10 cellular contexts compared by ENCODE assay signal in the genomic region with DNA sequence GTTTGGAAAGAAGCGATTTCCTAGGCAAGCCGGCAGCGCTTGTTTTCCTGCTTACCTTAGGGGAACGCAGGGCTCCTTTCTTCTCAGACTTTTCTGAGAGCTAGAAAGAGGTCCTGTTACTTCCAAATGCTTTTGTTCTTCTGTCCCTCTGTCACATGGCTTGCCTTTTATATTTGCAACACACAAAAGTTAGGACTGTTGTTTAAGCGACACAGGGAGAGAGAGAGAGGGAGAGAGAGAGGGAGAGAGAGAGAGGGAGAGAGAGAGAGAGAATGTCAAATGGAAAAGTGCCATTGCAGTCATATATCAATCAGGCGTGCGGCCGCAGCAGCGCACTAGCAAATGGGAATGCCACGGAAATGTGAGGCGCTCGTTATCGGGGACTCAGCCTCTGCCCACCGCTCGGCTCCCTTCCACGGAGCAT. TPM values are rescaled to one million over a fixed set of nuclear protein-coding genes. Genes with fewer than 3 reads are reported as not detected.
A peak's percentile ranks its signal among the peaks of the same experiment; 100 is the strongest.
DNase-seq lines count a peak whose midpoint lies in the region; ATAC-seq and TF ChIP-seq lines count a peak whose summit lies in the region.
"Had no signal": no experiment of that assay in that cellular context is flagged by ENCODE, and none has a peak within 500 bp of the region (broad histone marks: within the 10 kb centered on the region; RNA-seq: fewer than 3 reads in every experiment).

Gene NDP, minus strand, starts transcription at position 142 of the 424 bp plus-strand sequence. CDS start 14,745 bp downstream, outside the sequence.

- peaks cover 2% of the 10 kb centered on the region for H3K4me1 Mint-ChIP-seq in T-helper 1 cell treated with Interleukin-12 subunit alpha and Interleukin-12 subunit beta and Interleukin-4 antibody, amounts not matched to agents 30 μg/mL and 1 μg/mL, for 36 hours (ENCODE audit: low read depth)

- H3K36me3 Mint-ChIP-seq in T-helper 1 cell treated with Interleukin-12 subunit alpha and Interleukin-12 subunit beta and Interleukin-4 antibody, amounts not matched to agents 30 μg/mL and 1 μg/mL, for 36 hours (ENCODE audit: low read depth), result no peaks in the 10 kb centered on the region

- ATAC-seq in HG03097 (IDR thresholded peaks at IDR 0.05; ENCODE audit: low FRiP score, unreplicated experiment), result no peak
- ATAC-seq: activated CD4-positive, CD25-positive, alpha-beta regulatory T cell treated with anti-CD3 and anti-CD28 coated beads, Interleukin-2, amount 50 U/mL, for 24 hours had no signal

- peaks cover 0 to 57% of the 10 kb centered on the region in 2 donors for H3K27me3 ChIP-seq in breast epithelium
- no peaks in the 10 kb centered on the region for H3K27me3 ChIP-seq in Peyer's patch

- H3K9me3 Mint-ChIP-seq in T-helper 1 cell treated with Interleukin-12 subunit alpha and Interleukin-12 subunit beta and Interleukin-4 antibody, amounts not matched to agents 30 μg/mL and 1 μg/mL, for 36 hours, result no peaks in the 10 kb centered on the region

- DNase-seq in T-helper 1 cell (no peak), breast epithelium (ENCODE audit: low spot score in 2 of 2) (no peak), left kidney (ENCODE audit: low read depth, low spot score) (peak; percentile 49), substantia nigra (lab: John Stamatoyannopoulos, UW) (peak in 25 of 49 donors; percentile 1 to 38 (median 12)), Peyer's patch (no peak), NCI-H1436 (lab: John Stamatoyannopoulos, UW) (no peak)

- H3K4me3 ChIP-seq in breast epithelium (peak within 1 kb of the TSS; percentile 24 to 55 (median 41)), Peyer's patch (peak within 1 kb of the TSS in 2 of 4 donors; percentile 7 to 24)
- H3K4me3 ChIP-seq: BLaER1 had no signal

- H3K9me3 ChIP-seq in breast epithelium (no peaks in the 10 kb centered on the region), Peyer's patch (no peaks in the 10 kb centered on the region)
- H3K9me3 ChIP-seq: BLaER1 had no signal

- H3K4me3 Mint-ChIP-seq in T-helper 1 cell treated with Interleukin-12 subunit alpha and Interleukin-12 subunit beta and Interleukin-4 antibody, amounts not matched to agents 30 μg/mL and 1 μg/mL, for 36 hours, result peak within 1 kb of the TSS; percentile 72

- H3K36me3 ChIP-seq in breast epithelium (no peaks in the 10 kb centered on the region), Peyer's patch (no peaks in the 10 kb centered on the region)
- H3K36me3 ChIP-seq: BLaER1 had no signal

- no peaks in the 10 kb centered on the region for H3K4me1 ChIP-seq in breast epithelium
- no peaks in the 10 kb centered on the region for H3K4me1 ChIP-seq in Peyer's patch
- H3K4me1 ChIP-seq: BLaER1 had no signal

- no peak within 1 kb of the TSS for H3K27ac Mint-ChIP-seq in T-helper 1 cell treated with Interleukin-12 subunit alpha and Interleukin-12 subunit beta and Interleukin-4 antibody, amounts not matched to agents 30 μg/mL and 1 μg/mL, for 36 hours

- intact Hi-C loops in breast epithelium (cut with DNase I; ENCODE audit: low total_unique reads), result loop anchor here (5.0 kb wide), 1 partner anchor 279 kb away; no protein-coding TSS in a partner anchor

- no peak within 1 kb of the TSS for H3K27ac ChIP-seq in breast epithelium
- peak within 1 kb of the TSS; percentile 86 for H3K27ac ChIP-seq in substantia nigra (ENCODE audit: low read depth, low read length, poor library complexity, severe bottlenecking)
- no peak within 1 kb of the TSS for H3K27ac ChIP-seq in Peyer's patch
- H3K27ac ChIP-seq: BLaER1 had no signal

- TF ChIP-seq POLR2A in breast epithelium (IDR thresholded peaks at IDR 0.05) (no peak), Peyer's patch (IDR thresholded peaks at IDR 0.05) (no peak)

- TF ChIP-seq CTCF in breast epithelium (IDR thresholded peaks at IDR 0.05), result no peak
- TF ChIP-seq CTCF in Peyer's patch (IDR thresholded peaks at IDR 0.05), result no peak

- peaks cover 30% of the 10 kb centered on the region for H3K27me3 Mint-ChIP-seq in T-helper 1 cell treated with Interleukin-12 subunit alpha and Interleukin-12 subunit beta and Interleukin-4 antibody, amounts not matched to agents 30 μg/mL and 1 μg/mL, for 36 hours (ENCODE audit: low read depth)

RNA-seq across cellular contexts. Expression of gene NDP, which starts in this region (rescaled TPM):
- total RNA-seq in breast epithelium (1 to 10 TPM in 1 of 3 donors, under 1 TPM in 1, not detected in 1; 0.66 to 4.0 TPM), Peyer's patch (1 to 10 TPM in 1 of 4 donors, not detected in 3; 4.7 TPM)

Comparison
In these comparisons a context has a peak if more than half of its experiments do, and no peak if none do; other contexts are left out.
1. DNase-seq: peak in left kidney (single experiment) and substantia nigra (25 of 49); none in T-helper 1 cell (0 of 5), breast epithelium (0 of 2), Peyer's patch (0 of 3) and NCI-H1436 (single experiment).